Comparison of ENCODE assay signal across 1 cellular context in the genomic region with DNA sequence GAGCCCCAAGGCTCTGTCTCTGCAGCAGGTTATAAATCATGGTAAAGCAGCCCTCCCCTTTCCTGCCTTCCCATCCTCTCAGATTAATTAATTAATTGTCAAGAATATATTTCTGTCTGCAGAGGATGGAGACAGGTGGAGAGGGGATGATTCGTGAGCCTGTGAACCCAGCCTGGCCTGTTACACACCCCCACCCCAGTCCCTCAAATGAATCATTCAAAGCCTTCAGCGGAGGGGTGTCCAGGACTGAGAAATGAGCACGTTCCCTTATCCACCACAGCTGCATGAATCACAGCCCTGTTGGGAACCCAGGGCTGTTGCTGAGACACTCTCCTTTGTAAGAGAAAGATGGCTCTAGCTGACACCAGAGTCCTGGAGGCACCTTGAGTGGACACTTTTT.
TF ChIP-seq lines count a peak whose summit lies in the region.

No MANE protein-coding gene starts in this region.

TF ChIP-seq in HepG2, 621 proteins besides CTCF, POLR2A, EP300 and RAD21:
- TF ChIP-seq, protein P1, sequence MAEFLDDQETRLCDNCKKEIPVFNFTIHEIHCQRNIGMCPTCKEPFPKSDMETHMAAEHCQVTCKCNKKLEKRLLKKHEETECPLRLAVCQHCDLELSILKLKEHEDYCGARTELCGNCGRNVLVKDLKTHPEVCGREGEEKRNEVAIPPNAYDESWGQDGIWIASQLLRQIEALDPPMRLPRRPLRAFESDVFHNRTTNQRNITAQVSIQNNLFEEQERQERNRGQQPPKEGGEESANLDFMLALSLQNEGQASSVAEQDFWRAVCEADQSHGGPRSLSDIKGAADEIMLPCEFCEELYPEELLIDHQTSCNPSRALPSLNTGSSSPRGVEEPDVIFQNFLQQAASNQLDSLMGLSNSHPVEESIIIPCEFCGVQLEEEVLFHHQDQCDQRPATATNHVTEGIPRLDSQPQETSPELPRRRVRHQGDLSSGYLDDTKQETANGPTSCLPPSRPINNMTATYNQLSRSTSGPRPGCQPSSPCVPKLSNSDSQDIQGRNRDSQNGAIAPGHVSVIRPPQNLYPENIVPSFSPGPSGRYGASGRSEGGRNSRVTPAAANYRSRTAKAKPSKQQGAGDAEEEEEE (CRISPR knock-in tag; IDR thresholded peaks at IDR 0.05; ENCODE audit: borderline replicate concordance) = no peak
- no peak for TF ChIP-seq MXI1 (IDR thresholded peaks at IDR 0.05; ENCODE audit: borderline replicate concordance, low read depth, low read length)
- TF ChIP-seq MED13 (CRISPR knock-in tag; IDR thresholded peaks at IDR 0.05) = no peak
- no peak for TF ChIP-seq YEATS4 (CRISPR knock-in tag; IDR thresholded peaks at IDR 0.05; ENCODE audit: borderline replicate concordance)
- TF ChIP-seq, protein P2, sequence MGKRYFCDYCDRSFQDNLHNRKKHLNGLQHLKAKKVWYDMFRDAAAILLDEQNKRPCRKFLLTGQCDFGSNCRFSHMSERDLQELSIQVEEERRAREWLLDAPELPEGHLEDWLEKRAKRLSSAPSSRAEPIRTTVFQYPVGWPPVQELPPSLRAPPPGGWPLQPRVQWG (CRISPR knock-in tag; IDR thresholded peaks at IDR 0.05; ENCODE audit: borderline replicate concordance, low read depth) = no peak
- TF ChIP-seq, protein P3, sequence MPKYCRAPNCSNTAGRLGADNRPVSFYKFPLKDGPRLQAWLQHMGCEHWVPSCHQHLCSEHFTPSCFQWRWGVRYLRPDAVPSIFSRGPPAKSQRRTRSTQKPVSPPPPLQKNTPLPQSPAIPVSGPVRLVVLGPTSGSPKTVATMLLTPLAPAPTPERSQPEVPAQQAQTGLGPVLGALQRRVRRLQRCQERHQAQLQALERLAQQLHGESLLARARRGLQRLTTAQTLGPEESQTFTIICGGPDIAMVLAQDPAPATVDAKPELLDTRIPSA (CRISPR knock-in tag; IDR thresholded peaks at IDR 0.05; ENCODE audit: borderline replicate concordance) = no peak
- no peak for TF ChIP-seq ZIK1 (CRISPR knock-in tag; IDR thresholded peaks at IDR 0.05; ENCODE audit: borderline replicate concordance, low read depth)
- TF ChIP-seq ZNF264 (CRISPR knock-in tag; IDR thresholded peaks at IDR 0.05) = no peak
- no peak for TF ChIP-seq ZFP36L1 (CRISPR knock-in tag; IDR thresholded peaks at IDR 0.05)
- TF ChIP-seq GZF1 (CRISPR knock-in tag; IDR thresholded peaks at IDR 0.05) = no peak
- TF ChIP-seq SNAI1 (CRISPR knock-in tag; IDR thresholded peaks at IDR 0.05; ENCODE audit: borderline replicate concordance) = no peak
- TF ChIP-seq ZNF878 (CRISPR knock-in tag; IDR thresholded peaks at IDR 0.05) = no peak
- TF ChIP-seq PAWR (CRISPR knock-in tag; IDR thresholded peaks at IDR 0.05; ENCODE audit: borderline replicate concordance) = no peak
- TF ChIP-seq, protein P4, sequence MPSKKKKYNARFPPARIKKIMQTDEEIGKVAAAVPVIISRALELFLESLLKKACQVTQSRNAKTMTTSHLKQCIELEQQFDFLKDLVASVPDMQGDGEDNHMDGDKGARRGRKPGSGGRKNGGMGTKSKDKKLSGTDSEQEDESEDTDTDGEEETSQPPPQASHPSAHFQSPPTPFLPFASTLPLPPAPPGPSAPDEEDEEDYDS (CRISPR knock-in tag; IDR thresholded peaks at IDR 0.05) = no peak
- TF ChIP-seq SNAPC2 (CRISPR knock-in tag; IDR thresholded peaks at IDR 0.05) = no peak
- no peak for TF ChIP-seq ZNF776 (CRISPR knock-in tag; IDR thresholded peaks at IDR 0.05)
- TF ChIP-seq GABPA (IDR thresholded peaks at IDR 0.05; ENCODE audit: low read depth, low read length) = no peak
- TF ChIP-seq GABPA (CRISPR knock-in tag; IDR thresholded peaks at IDR 0.05; ENCODE audit: low read depth) = no peak
- no peak for TF ChIP-seq ZSCAN21 (CRISPR knock-in tag; IDR thresholded peaks at IDR 0.05; ENCODE audit: borderline replicate concordance)
- TF ChIP-seq ZBTB3 (CRISPR knock-in tag; IDR thresholded peaks at IDR 0.05; ENCODE audit: borderline replicate concordance, low read depth) = no peak
